8 cellular contexts compared by ENCODE assay signal in the genomic region with DNA sequence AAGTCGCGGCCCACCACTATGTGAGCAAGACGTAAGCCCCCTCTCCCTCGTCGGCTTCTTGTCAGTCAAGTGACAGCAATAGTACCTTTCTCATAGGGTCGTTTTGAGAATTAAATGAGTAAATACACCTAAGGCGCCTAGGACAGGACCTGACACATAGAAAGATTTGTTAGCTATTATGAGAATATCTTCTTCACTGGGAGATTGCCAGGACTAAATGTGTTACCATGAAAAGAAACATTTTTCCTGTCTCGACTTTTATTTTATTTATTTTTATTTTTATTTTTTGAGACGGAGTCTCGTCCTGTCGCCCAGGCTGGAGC. TPM values are rescaled to one million over a fixed set of nuclear protein-coding genes. Genes with fewer than 3 reads are reported as not detected.
DNase-seq lines count a peak whose midpoint lies in the region; ATAC-seq and TF ChIP-seq lines count a peak whose summit lies in the region.

No MANE protein-coding gene starts in this region.

- H3K4me1 Mint-ChIP-seq in CD8-positive, alpha-beta memory T cell, result peaks cover 35 to 51% (median 47%) of the 10 kb centered on the region in 3 donors

- peak overlapping the region; percentile 78 for H3K4me3 ChIP-seq in CD8-positive, alpha-beta memory T cell (ENCODE audit: low read length)
- H3K4me3 ChIP-seq in PC-9 (peak overlapping the region; percentile 67), ovary (peak overlapping the region; percentile 59)

- peaks cover 26% of the 10 kb centered on the region; the same call in 1 of the 2 replicates for H3F3A ChIP-seq in PC-9 (ENCODE audit: insufficient read depth, low read depth)

- no peaks in the 10 kb centered on the region for H3K27me3 Mint-ChIP-seq in CD8-positive, alpha-beta memory T cell

- BruUV-seq in PC-9 (replicated peaks; lab: Mats Ljungman, UMichigan), result no TSS peak

- H3K4me2 ChIP-seq in PC-9, result peak overlapping the region; percentile 100

- no peaks in the 10 kb centered on the region for H3K9me3 ChIP-seq in CD8-positive, alpha-beta memory T cell (ENCODE audit: low read length)
- H3K9me3 ChIP-seq in PC-9 (ENCODE audit: insufficient read depth, low read depth) (no peaks in the 10 kb centered on the region), ovary (no peaks in the 10 kb centered on the region)

- peaks cover 0 to 52% (median 7%) of the 10 kb centered on the region in 3 donors for H3K36me3 Mint-ChIP-seq in CD8-positive, alpha-beta memory T cell

- POLR2A ChIA-PET in CD8-positive, alpha-beta memory T cell (lab: Charles Lee), result interaction anchor here (0.8 to 2.7 kb wide), 7 partner anchors 10 to 131 kb away, joined by 3 to 34 read pairs (median 7); a partner anchor contains a TSS
- POLR2A ChIA-PET in PC-9 (lab: Charles Lee; ENCODE audit: unreplicated experiment), result interaction anchor here (0.6 to 1.2 kb wide), 3 partner anchors 19 to 87 kb away, joined by 7 to 17 read pairs (median 15); a partner anchor contains a TSS

- no peaks in the 10 kb centered on the region for H4K20me1 ChIP-seq in PC-9 (ENCODE audit: insufficient read depth)

- intact Hi-C loops in PC-9 (cut with micrococcal nuclease; ENCODE audit: unreplicated experiment) (loop anchor here (10.0 kb wide), 1 partner anchor 279 kb away; a partner anchor contains a TSS), ovary (cut with DNase I) (no loop called here)

- H2AFZ ChIP-seq in PC-9, result peak overlapping the region; percentile 83

- H3K27ac Mint-ChIP-seq in CD8-positive, alpha-beta memory T cell, result peak overlapping the region; percentile 98 to 100 (median 99)

- CTCF ChIA-PET in CD8-positive, alpha-beta memory T cell (lab: Charles Lee), result interaction anchor here (1.2 to 3.1 kb wide), 9 partner anchors 11 to 123 kb away, joined by 3 to 27 read pairs (median 6); a partner anchor contains a TSS
- CTCF ChIA-PET in PC-9 (lab: Charles Lee), result interaction anchor here (0.7 kb wide), 1 partner anchor 123 kb away, joined by 6 read pairs; no protein-coding TSS in a partner anchor

- H3K27ac ChIP-seq in CD8-positive, alpha-beta memory T cell (ENCODE audit: low read depth, low read length), result peak overlapping the region; percentile 93
- H3K27ac ChIP-seq in PC-9, result peak overlapping the region; percentile 82
- peak overlapping the region; percentile 89 for H3K27ac ChIP-seq in epithelial cell of prostate
- peak overlapping the region; percentile 89 to 98 for H3K27ac ChIP-seq in ovary

- no peak for DNase-seq in CD8-positive, alpha-beta memory T cell
- DNase-seq in PC-9 (no peak), epithelial cell of prostate (ENCODE audit: low read depth, low spot score) (no peak), ovary (no peak), NCI-H1436 treated with DMSO at 0.1 percent for 48 hours (lab: John Stamatoyannopoulos, UW) (no peak), GOT3 (lab: John Stamatoyannopoulos, UW) (no peak)

- no peak for TF ChIP-seq CTCF in PC-9 (conservative IDR thresholded peaks at IDR 0.05)
- TF ChIP-seq CTCF in ovary (IDR thresholded peaks at IDR 0.05), result no peak

- no peak for TF ChIP-seq POLR2A in ovary (IDR thresholded peaks at IDR 0.05)

- no peak for TF ChIP-seq EP300 in ovary (IDR thresholded peaks at IDR 0.05)

- H3K79me2 ChIP-seq in PC-9 (ENCODE audit: low read depth), result peaks cover 19% of the 10 kb centered on the region

- peaks cover 37% of the 10 kb centered on the region for H3K4me1 ChIP-seq in CD8-positive, alpha-beta memory T cell (ENCODE audit: insufficient read depth, low read length)
- peaks cover 23% of the 10 kb centered on the region for H3K4me1 ChIP-seq in PC-9 (replicated peaks; ENCODE audit: insufficient read depth)
- peaks cover 5% of the 10 kb centered on the region for H3K4me1 ChIP-seq in ovary (ENCODE audit: insufficient read depth)

- 4 to 8% (median 6%) methylated on average over 11 of the region's 11 CpGs for WGBS in ovary, 3 donors

- ATAC-seq in HG03432 (IDR thresholded peaks at IDR 0.05; ENCODE audit: unreplicated experiment), result no peak
- ATAC-seq in GM18873 (IDR thresholded peaks at IDR 0.05; ENCODE audit: low FRiP score, unreplicated experiment), result no peak

- H3K27me3 ChIP-seq in CD8-positive, alpha-beta memory T cell (ENCODE audit: insufficient read depth, low read length, poor library complexity, severe bottlenecking), result no peaks in the 10 kb centered on the region
- H3K27me3 ChIP-seq in PC-9 (ENCODE audit: insufficient read depth, low read depth), result no peaks in the 10 kb centered on the region
- H3K27me3 ChIP-seq in ovary, result no peaks in the 10 kb centered on the region

- peaks cover 14% of the 10 kb centered on the region for H3K36me3 ChIP-seq in CD8-positive, alpha-beta memory T cell (ENCODE audit: insufficient read depth, low read length)
- no peaks in the 10 kb centered on the region for H3K36me3 ChIP-seq in PC-9 (ENCODE audit: low read depth)
- H3K36me3 ChIP-seq in ovary, result no peaks in the 10 kb centered on the region

- no peaks in the 10 kb centered on the region for H3K9me2 ChIP-seq in PC-9 (ENCODE audit: insufficient read depth)

- peak overlapping the region; percentile 90 to 99 (median 97) for H3K4me3 Mint-ChIP-seq in CD8-positive, alpha-beta memory T cell

- H3K9me3 Mint-ChIP-seq in CD8-positive, alpha-beta memory T cell, result no peaks in the 10 kb centered on the region

RNA-seq across cellular contexts. Expression of a gene that starts 0.8 kb away (rescaled TPM):
- total RNA-seq in CD8-positive, alpha-beta memory T cell, result 10 to 100 TPM; 85.9 to 88.3 TPM
- polyA plus RNA-seq in CD8-positive, alpha-beta memory T cell, result 83.3 TPM
- total RNA-seq in PC-9 (2021), result 46.0 and 50.2 TPM in 2 replicates
- 10 to 100 TPM; 36.6 to 84.2 (median 53.0) TPM for total RNA-seq in ovary
- polyA plus RNA-seq in ovary, result 10 to 100 TPM; 35.0 to 70.6 TPM

RNA-seq across cellular contexts. Expression of a gene that starts 19.7 kb away (rescaled TPM):
- total RNA-seq in CD8-positive, alpha-beta memory T cell, result 10 to 100 TPM; 30.8 to 32.4 TPM
- polyA plus RNA-seq in CD8-positive, alpha-beta memory T cell, result 21.4 TPM
- total RNA-seq in PC-9 (2021), result 12.7 and 20.2 TPM in 2 replicates
- total RNA-seq in ovary, result 10 to 100 TPM in 6 of 7 donors, 1 to 10 TPM in 1; 6.8 to 20.9 (median 16.8) TPM
- polyA plus RNA-seq in ovary, result 10 to 100 TPM in 1 of 2 donors, 1 to 10 TPM in 1; 7.3 to 21.0 TPM

RNA-seq across cellular contexts. Expression of a gene that starts 28.4 kb away (rescaled TPM):
- 1 to 10 TPM in 1 of 2 experiments, under 1 TPM in 1; 0.97 to 1.5 TPM for total RNA-seq in CD8-positive, alpha-beta memory T cell
- polyA plus RNA-seq in CD8-positive, alpha-beta memory T cell, result not detected
- total RNA-seq in PC-9 (2021) (2.0 and 2.6 TPM in 2 replicates), ovary (1 to 10 TPM; 1.4 to 4.6 (median 2.0) TPM)
- 1 to 10 TPM in 1 of 2 donors, not detected in 1; 1.4 TPM for polyA plus RNA-seq in ovary

RNA-seq across cellular contexts. Expression of a gene that starts 34.3 kb away (rescaled TPM):
- total RNA-seq in CD8-positive, alpha-beta memory T cell, result 1 to 10 TPM; 1.9 TPM
- polyA plus RNA-seq in CD8-positive, alpha-beta memory T cell, result 0.53 TPM
- total RNA-seq in PC-9 (2021) (12.3 and 14.1 TPM in 2 replicates), ovary (1 to 10 TPM in 4 of 7 donors, under 1 TPM in 3; 0.25 to 1.8 (median 1.3) TPM)
- under 1 TPM; 0.67 to 0.72 TPM for polyA plus RNA-seq in ovary
